In the genomic region with DNA sequence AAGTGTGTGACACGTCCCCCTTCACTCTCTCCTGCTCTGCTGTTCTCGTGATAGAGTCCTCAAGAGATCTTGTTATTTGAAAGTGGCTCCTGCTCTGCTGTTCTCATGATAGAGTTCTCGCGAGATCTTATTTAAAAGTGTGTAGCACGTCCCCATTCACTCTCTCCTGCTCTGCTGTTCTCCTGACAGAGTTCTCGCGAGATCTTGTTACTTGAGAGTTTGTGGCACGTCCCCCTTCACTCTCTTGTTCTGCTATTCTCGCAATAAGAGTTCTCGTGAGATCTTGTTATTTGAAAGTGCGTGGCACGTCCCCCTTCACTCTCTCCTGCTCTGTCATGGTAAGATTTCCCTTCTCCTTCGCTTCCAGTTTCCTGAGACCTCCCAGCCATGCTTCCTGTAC, we compare ENCODE assay signal across 28 cellular contexts.
"Had no signal": no experiment of that assay in that cellular context is flagged by ENCODE, and none has a peak within 500 bp of the region (broad histone marks: within the 10 kb centered on the region; RNA-seq: fewer than 3 reads in every experiment).

No MANE protein-coding gene starts in this region.

- H3K27me3 ChIP-seq: colonic mucosa, dorsolateral prefrontal cortex, heart left ventricle, pancreas, sigmoid colon, thyroid gland, upper lobe of right lung had no signal

- H3K4me1 Mint-ChIP-seq: neural crest cell had no signal

- H3K4me3 ChIP-seq: colonic mucosa, dorsolateral prefrontal cortex, heart left ventricle, pancreas, prostate gland, sigmoid colon, thyroid gland, upper lobe of right lung had no signal

- H3K36me3 Mint-ChIP-seq: stimulated activated effector memory CD8-positive, alpha-beta T cell treated with anti-CD3 and anti-CD28 coated beads, Interleukin-12 subunit alpha, Interleukin-12 subunit beta, amount 100 ng/mL, for 72 hours had no signal

- H3K4me3 Mint-ChIP-seq: activated naive CD8-positive, alpha-beta T cell; naive thymus-derived CD4-positive, alpha-beta T cell; neural crest cell; stimulated activated effector memory CD8-positive, alpha-beta T cell treated with anti-CD3 and anti-CD28 coated beads, Interleukin-12 subunit alpha, Interleukin-12 subunit beta, amount 100 ng/mL, for 72 hours; stimulated activated naive CD8-positive, alpha-beta T cell treated with anti-CD3 and anti-CD28 coated beads, Interleukin-15, amount 100 ng/mL, for 72 hours had no signal

- H3K27ac ChIP-seq: colonic mucosa, dorsolateral prefrontal cortex, heart left ventricle, pancreas, prostate gland, sigmoid colon, thyroid gland, upper lobe of right lung had no signal

- H3K27me3 Mint-ChIP-seq: activated naive CD8-positive, alpha-beta T cell; naive thymus-derived CD4-positive, alpha-beta T cell; stimulated activated naive CD8-positive, alpha-beta T cell treated with anti-CD3 and anti-CD28 coated beads, Interleukin-15, amount 100 ng/mL, for 72 hours had no signal

- DNase-seq: activated CD4-positive, alpha-beta T cell treated with anti-CD3 and anti-CD28 coated beads for 4 hours; activated CD4-positive, alpha-beta T cell treated with anti-CD3 and anti-CD28 coated beads, Interleukin-2, amount 50 U/mL, for 4 hours; activated effector memory CD4-positive, alpha-beta T cell treated with Interleukin-2 at 50 U/mL for 16 hours; activated naive CD4-positive, alpha-beta T cell treated with Interleukin-2 at 50 U/mL for 16 hours; activated T-cell treated with anti-CD3 and anti-CD28 coated beads for 4 hours; anterior cingulate cortex; cerebellar nuclear complex; colonic mucosa; dorsolateral prefrontal cortex; effector memory CD4-positive, alpha-beta T cell; foreskin fibroblast; heart left ventricle; mammary epithelial cell; midbrain; naive thymus-derived CD4-positive, alpha-beta T cell; pancreas; retina; sigmoid colon; small intestine; stimulated activated CD4-positive, alpha-beta T cell treated with anti-CD3 and anti-CD28 coated beads, Interleukin-4, amount 100 ng/mL, for 24 hours; stimulated activated naive CD8-positive, alpha-beta T cell treated with anti-CD3 and anti-CD28 coated beads, Interleukin-15, amount 100 ng/mL, for 72 hours; substantia nigra; thyroid gland; upper lobe of right lung had no signal

- H3K4me1 ChIP-seq: colonic mucosa, pancreas, prostate gland, upper lobe of right lung had no signal

- H3K27ac Mint-ChIP-seq: activated naive CD8-positive, alpha-beta T cell; naive thymus-derived CD4-positive, alpha-beta T cell; stimulated activated effector memory CD8-positive, alpha-beta T cell treated with anti-CD3 and anti-CD28 coated beads, Interleukin-12 subunit alpha, Interleukin-12 subunit beta, amount 100 ng/mL, for 72 hours had no signal

- H3K36me3 ChIP-seq: colonic mucosa, heart left ventricle, pancreas, prostate gland, sigmoid colon, thyroid gland, upper lobe of right lung had no signal

- H3K9me3 ChIP-seq: colonic mucosa, heart left ventricle, pancreas, prostate gland, sigmoid colon, thyroid gland, upper lobe of right lung had no signal
